Comparison of ENCODE assay signal across 1 cellular context in the genomic region with DNA sequence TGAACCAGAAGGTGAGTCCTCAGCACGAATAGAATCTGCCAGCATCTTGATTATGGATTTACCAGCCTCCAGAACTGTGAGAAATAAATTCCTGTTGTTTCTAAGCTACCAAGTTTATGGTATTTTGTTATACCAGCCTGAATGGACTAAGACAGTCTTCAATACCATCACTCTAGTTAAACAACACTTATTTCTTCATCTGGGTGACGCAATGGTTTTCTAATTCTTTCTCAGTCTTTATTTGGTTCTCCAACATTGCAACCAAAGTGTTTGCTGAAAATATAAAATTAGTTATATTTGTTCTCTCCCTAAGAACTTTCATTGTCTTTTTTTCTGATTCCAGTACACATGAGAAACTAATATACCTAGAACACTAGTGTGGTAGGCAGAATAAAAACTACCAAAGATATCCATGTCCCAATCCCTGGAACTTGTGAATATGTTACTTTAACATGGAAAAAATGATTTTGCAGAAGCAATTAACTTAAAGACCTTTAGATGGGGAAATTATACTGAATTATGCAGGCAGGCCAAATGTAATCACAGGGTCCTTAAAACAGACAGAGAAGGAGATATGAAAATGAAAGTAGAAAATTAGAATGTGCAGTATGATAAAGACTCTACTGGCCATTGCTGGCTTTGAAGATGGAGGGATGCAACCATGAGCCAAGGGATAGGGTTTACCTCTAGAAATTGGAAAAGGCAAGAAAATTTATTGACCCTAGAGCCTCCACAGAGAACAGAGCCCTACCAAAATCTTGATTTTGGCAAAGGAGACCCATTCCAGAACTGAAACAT.
TF ChIP-seq lines count a peak whose summit lies in the region.

No MANE protein-coding gene starts in this region.

TF ChIP-seq in GM23338, 12 proteins besides CTCF, POLR2A, EP300 and RAD21 (continued from another document):
- no peak for TF ChIP-seq ZNF462 (CRISPR knock-in tag; IDR thresholded peaks at IDR 0.05)
- no peak for TF ChIP-seq STAT1 (IDR thresholded peaks at IDR 0.05; ENCODE audit: unreplicated experiment)
- no peak for TF ChIP-seq POLR2AphosphoS5 (IDR thresholded peaks at IDR 0.05; ENCODE audit: low read depth)
- TF ChIP-seq EZH2 (IDR thresholded peaks at IDR 0.05; ENCODE audit: low read depth, unreplicated experiment): no peak
- no peak for TF ChIP-seq JUNB (IDR thresholded peaks at IDR 0.05; ENCODE audit: unreplicated experiment)
- TF ChIP-seq, protein P1, sequence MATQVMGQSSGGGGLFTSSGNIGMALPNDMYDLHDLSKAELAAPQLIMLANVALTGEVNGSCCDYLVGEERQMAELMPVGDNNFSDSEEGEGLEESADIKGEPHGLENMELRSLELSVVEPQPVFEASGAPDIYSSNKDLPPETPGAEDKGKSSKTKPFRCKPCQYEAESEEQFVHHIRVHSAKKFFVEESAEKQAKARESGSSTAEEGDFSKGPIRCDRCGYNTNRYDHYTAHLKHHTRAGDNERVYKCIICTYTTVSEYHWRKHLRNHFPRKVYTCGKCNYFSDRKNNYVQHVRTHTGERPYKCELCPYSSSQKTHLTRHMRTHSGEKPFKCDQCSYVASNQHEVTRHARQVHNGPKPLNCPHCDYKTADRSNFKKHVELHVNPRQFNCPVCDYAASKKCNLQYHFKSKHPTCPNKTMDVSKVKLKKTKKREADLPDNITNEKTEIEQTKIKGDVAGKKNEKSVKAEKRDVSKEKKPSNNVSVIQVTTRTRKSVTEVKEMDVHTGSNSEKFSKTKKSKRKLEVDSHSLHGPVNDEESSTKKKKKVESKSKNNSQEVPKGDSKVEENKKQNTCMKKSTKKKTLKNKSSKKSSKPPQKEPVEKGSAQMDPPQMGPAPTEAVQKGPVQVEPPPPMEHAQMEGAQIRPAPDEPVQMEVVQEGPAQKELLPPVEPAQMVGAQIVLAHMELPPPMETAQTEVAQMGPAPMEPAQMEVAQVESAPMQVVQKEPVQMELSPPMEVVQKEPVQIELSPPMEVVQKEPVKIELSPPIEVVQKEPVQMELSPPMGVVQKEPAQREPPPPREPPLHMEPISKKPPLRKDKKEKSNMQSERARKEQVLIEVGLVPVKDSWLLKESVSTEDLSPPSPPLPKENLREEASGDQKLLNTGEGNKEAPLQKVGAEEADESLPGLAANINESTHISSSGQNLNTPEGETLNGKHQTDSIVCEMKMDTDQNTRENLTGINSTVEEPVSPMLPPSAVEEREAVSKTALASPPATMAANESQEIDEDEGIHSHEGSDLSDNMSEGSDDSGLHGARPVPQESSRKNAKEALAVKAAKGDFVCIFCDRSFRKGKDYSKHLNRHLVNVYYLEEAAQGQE (IDR thresholded peaks at IDR 0.05; ENCODE audit: unreplicated experiment): no peak
- no peak for TF ChIP-seq CREB1 (CRISPR knock-in tag; IDR thresholded peaks at IDR 0.05; ENCODE audit: low read depth)
- no peak for TF ChIP-seq ZNF331 (CRISPR knock-in tag; IDR thresholded peaks at IDR 0.05; ENCODE audit: low read depth)
- TF ChIP-seq ZNF114 (CRISPR knock-in tag; IDR thresholded peaks at IDR 0.05): no peak
